Comparison of ENCODE assay signal across 26 cellular contexts in the genomic region with DNA sequence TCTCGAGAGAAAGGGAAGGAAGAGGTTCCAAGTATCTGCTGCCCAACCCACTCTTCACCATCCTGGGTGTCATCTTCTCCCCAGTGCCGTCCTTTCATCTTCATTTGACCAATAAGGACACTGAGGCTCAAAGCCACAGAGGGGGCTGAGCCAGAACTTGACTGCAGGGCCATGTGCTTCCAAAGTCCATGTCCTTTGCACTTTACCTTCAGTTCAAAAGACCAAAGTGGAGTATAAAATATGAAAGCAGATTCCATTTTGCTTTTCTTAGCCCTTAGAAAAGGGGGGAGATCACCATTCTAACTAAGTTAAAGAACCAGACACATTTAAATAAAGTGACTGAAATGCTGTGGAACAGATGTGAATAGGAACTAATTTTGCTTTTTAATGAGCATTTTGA.
"Had no signal": no experiment of that assay in that cellular context is flagged by ENCODE, and none has a peak within 500 bp of the region (broad histone marks: within the 10 kb centered on the region; RNA-seq: fewer than 3 reads in every experiment).

No MANE protein-coding gene starts in this region.

- H3K36me3 Mint-ChIP-seq: activated naive CD4-positive, alpha-beta T cell treated with anti-CD3 and anti-CD28 coated beads, Interleukin-2, amount 10 ng/mL, durations not matched to agents 7 days and 5 days; activated naive CD8-positive, alpha-beta T cell treated with anti-CD3 and anti-CD28 coated beads, Interleukin-2, amount 10 ng/mL, durations not matched to agents 7 days and 5 days had no signal

- H3K27ac Mint-ChIP-seq: activated CD8-positive, alpha-beta T cell treated with anti-CD3 and anti-CD28 coated beads, Interleukin-2, amount 10 ng/mL, durations not matched to agents 7 days and 5 days; activated naive CD4-positive, alpha-beta T cell treated with anti-CD3 and anti-CD28 coated beads, Interleukin-2, amount 10 ng/mL, durations not matched to agents 7 days and 5 days; activated naive CD8-positive, alpha-beta T cell treated with anti-CD3 and anti-CD28 coated beads, Interleukin-2, amount 10 ng/mL, durations not matched to agents 7 days and 5 days; activated T-cell treated with anti-CD3 and anti-CD28 coated beads, Interleukin-2, amount 50 U/mL, for 24 hours; activated T-helper 1 cell treated with anti-CD3 and anti-CD28 coated beads, Interleukin-12 subunit alpha, Interleukin-12 subunit beta, Interleukin-2, Interleukin-4 antibody, amounts not matched to agents 30 ng/mL and 10 ng/mL and 1 ng/mL, durations not matched to agents 14 hours and 24 hours and 36 hours had no signal

- H3K4me3 ChIP-seq: breast epithelium, Peyer's patch, SJCRH30 had no signal

- ATAC-seq: activated CD8-positive, alpha-beta T cell treated with anti-CD3 and anti-CD28 coated beads, Interleukin-2, amount 10 ng/mL, durations not matched to agents 7 days and 5 days had no signal

- H3K27ac ChIP-seq: breast epithelium, RWPE1, SJCRH30, WERI-Rb-1 had no signal

- H3K27me3 Mint-ChIP-seq: activated naive CD4-positive, alpha-beta T cell treated with anti-CD3 and anti-CD28 coated beads, Interleukin-2, amount 10 ng/mL, durations not matched to agents 7 days and 5 days; activated T-cell treated with anti-CD3 and anti-CD28 coated beads, Interleukin-2, amount 50 U/mL, for 24 hours had no signal

- H3K36me3 ChIP-seq: breast epithelium, Peyer's patch, SJCRH30, WERI-Rb-1 had no signal

- H3K4me2 ChIP-seq: SK-N-SH had no signal

- H3K27me3 ChIP-seq: breast epithelium, Peyer's patch, SJCRH30 had no signal

- H3K4me3 Mint-ChIP-seq: activated CD8-positive, alpha-beta T cell treated with anti-CD3 and anti-CD28 coated beads, Interleukin-2, amount 10 ng/mL, durations not matched to agents 7 days and 5 days; activated naive CD4-positive, alpha-beta T cell treated with anti-CD3 and anti-CD28 coated beads, Interleukin-2, amount 10 ng/mL, durations not matched to agents 7 days and 5 days; activated naive CD8-positive, alpha-beta T cell treated with anti-CD3 and anti-CD28 coated beads, Interleukin-2, amount 10 ng/mL, durations not matched to agents 7 days and 5 days; activated T-cell treated with anti-CD3 and anti-CD28 coated beads, Interleukin-2, amount 50 U/mL, for 24 hours; activated T-helper 1 cell treated with anti-CD3 and anti-CD28 coated beads, Interleukin-12 subunit alpha, Interleukin-12 subunit beta, Interleukin-2, Interleukin-4 antibody, amounts not matched to agents 30 ng/mL and 10 ng/mL and 1 ng/mL, durations not matched to agents 14 hours and 24 hours and 36 hours had no signal

- DNase-seq: activated CD4-positive, alpha-beta T cell treated with anti-CD3 and anti-CD28 coated beads for 4 hours; activated CD4-positive, alpha-beta T cell treated with anti-CD3 and anti-CD28 coated beads, Interleukin-2, amount 50 U/mL, for 4 hours; activated CD8-positive, alpha-beta memory T cell treated with anti-CD3 and anti-CD28 coated beads, Interleukin-2, amount 50 U/mL, for 48 hours; activated CD8-positive, alpha-beta T cell treated with anti-CD3 and anti-CD28 coated beads, Interleukin-2, amount 10 ng/mL, durations not matched to agents 7 days and 5 days; activated gamma-delta T cell; activated naive CD4-positive, alpha-beta T cell treated with anti-CD3 and anti-CD28 coated beads, Interleukin-2, amount 10 ng/mL, durations not matched to agents 7 days and 5 days; activated naive CD8-positive, alpha-beta T cell treated with anti-CD3 and anti-CD28 coated beads, Interleukin-2, amount 10 ng/mL, durations not matched to agents 7 days and 5 days; activated T-cell treated with anti-CD3 and anti-CD28 coated beads, Interleukin-2, amount 50 U/mL, for 24 hours; aorta; caudate nucleus; KG1; NCI-H1092; NCI-H1930; NCI-H2171 treated with DMSO at 0.1 percent for 48 hours; NCI-H226; NCI-H526; NCI-H82; OCI-M1; Right ventricle myocardium superior; SJCRH30; SK-N-SH; WERI-Rb-1 had no signal

- H3K9ac ChIP-seq: SK-N-SH had no signal

- H3K9me3 Mint-ChIP-seq: activated naive CD4-positive, alpha-beta T cell treated with anti-CD3 and anti-CD28 coated beads, Interleukin-2, amount 10 ng/mL, durations not matched to agents 7 days and 5 days; activated naive CD8-positive, alpha-beta T cell treated with anti-CD3 and anti-CD28 coated beads, Interleukin-2, amount 10 ng/mL, durations not matched to agents 7 days and 5 days; activated T-cell treated with anti-CD3 and anti-CD28 coated beads, Interleukin-2, amount 50 U/mL, for 24 hours; activated T-helper 1 cell treated with anti-CD3 and anti-CD28 coated beads, Interleukin-12 subunit alpha, Interleukin-12 subunit beta, Interleukin-2, Interleukin-4 antibody, amounts not matched to agents 30 ng/mL and 10 ng/mL and 1 ng/mL, durations not matched to agents 14 hours and 24 hours and 36 hours had no signal

- H3K9me3 ChIP-seq: breast epithelium, Peyer's patch, SJCRH30, SK-N-SH had no signal

- H3K4me1 ChIP-seq: breast epithelium, SJCRH30 had no signal
